In genomic region chr6:35669441-35669776, GRCh38 we compare ENCODE assay signal across 1 cellular context.
TF ChIP-seq lines count a peak whose summit lies in the region.

No MANE protein-coding gene starts in this region.

TF ChIP-seq in IMR-90, 13 proteins besides CTCF, POLR2A, EP300 and RAD21 (continued from another document):
- TF ChIP-seq CHD1 (IDR thresholded peaks at IDR 0.05; ENCODE audit: low read depth, low read length) (no peak), USF2 (IDR thresholded peaks at IDR 0.05; ENCODE audit: low read depth, low read length) (no peak), RCOR1 (IDR thresholded peaks at IDR 0.05; ENCODE audit: insufficient replicate concordance, low read length) (no peak), BHLHE40 (IDR thresholded peaks at IDR 0.05; ENCODE audit: low read depth, low read length) (no peak), CEBPB (IDR thresholded peaks at IDR 0.05; ENCODE audit: low read depth, low read length) (no peak), MAZ (IDR thresholded peaks at IDR 0.05; ENCODE audit: borderline replicate concordance, low read depth, low read length) (no peak)
